28 cellular contexts compared by ENCODE assay signal in the genomic region with DNA sequence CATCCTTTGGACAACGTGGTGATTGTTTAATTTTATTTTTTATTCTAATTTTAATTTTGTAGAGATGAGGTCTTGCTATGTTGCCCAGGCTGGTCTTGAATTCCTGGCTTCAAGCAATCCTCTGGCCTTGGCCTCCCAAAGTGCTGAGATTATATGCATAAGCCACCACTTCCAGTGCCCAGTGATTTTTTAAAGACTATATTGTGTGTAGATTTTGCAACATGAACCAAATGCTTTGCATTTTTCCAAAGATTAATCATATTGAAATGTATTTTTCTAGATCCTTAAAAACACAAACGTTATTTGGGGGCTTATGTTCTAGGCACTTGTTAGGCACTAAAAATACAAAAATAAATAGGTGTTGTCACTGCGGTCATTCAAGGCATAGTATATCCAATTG.
"Had no signal": no experiment of that assay in that cellular context is flagged by ENCODE, and none has a peak within 500 bp of the region (broad histone marks: within the 10 kb centered on the region; RNA-seq: fewer than 3 reads in every experiment).

No MANE protein-coding gene starts in this region.

- H3K9me3 ChIP-seq: esophagus muscularis mucosa, left lung, pancreas, right lobe of liver, suprapubic skin, transverse colon, upper lobe of right lung, uterus had no signal

- DNase-seq: dermis blood vessel endothelial cell; effector memory CD4-positive, alpha-beta T cell; hypothalamus; immature natural killer cell; left lung; mammary epithelial cell; mesendoderm; midbrain; naive thymus-derived CD4-positive, alpha-beta T cell; nucleus accumbens; pancreas; right lobe of liver; stimulated activated CD4-positive, alpha-beta T cell treated with anti-CD3 and anti-CD28 coated beads, Interleukin-12 subunit alpha, Interleukin-12 subunit beta, amount 100 ng/mL, for 4 hours; stimulated activated CD4-positive, alpha-beta T cell treated with anti-CD3 and anti-CD28 coated beads, Interleukin-1b, Interleukin-23, amount 100 ng/mL, for 48 hours; stimulated activated CD4-positive, alpha-beta T cell treated with anti-CD3 and anti-CD28 coated beads, Interleukin-4, amount 100 ng/mL, for 1 hour; stimulated activated CD8-positive, alpha-beta memory T cell treated with anti-CD3 and anti-CD28 coated beads, Interleukin-4, amount 100 ng/mL, for 48 hours; stimulated activated naive CD4-positive, alpha-beta T cell; stimulated activated naive CD8-positive, alpha-beta T cell treated with anti-CD3 and anti-CD28 coated beads, Interleukin-15, amount 100 ng/mL, for 72 hours; transverse colon; upper lobe of right lung; uterus had no signal

- H3K4me3 ChIP-seq: coronary artery, esophagus muscularis mucosa, left lung, pancreas, right lobe of liver, smooth muscle cell, suprapubic skin, transverse colon, upper lobe of right lung, uterus had no signal

- H3K36me3 ChIP-seq: esophagus muscularis mucosa, left lung, pancreas, right lobe of liver, suprapubic skin, transverse colon, upper lobe of right lung, uterus had no signal

- ATAC-seq: left lung; naive thymus-derived CD4-positive, alpha-beta T cell; pancreas; right lobe of liver; stimulated activated naive CD8-positive, alpha-beta T cell treated with anti-CD3 and anti-CD28 coated beads, Interleukin-15, amount 100 ng/mL, for 72 hours; upper lobe of right lung had no signal

- H3K4me1 ChIP-seq: left lung, right lobe of liver, transverse colon, upper lobe of right lung had no signal

- H3K27ac ChIP-seq: coronary artery, esophagus muscularis mucosa, left lung, pancreas, right lobe of liver, suprapubic skin, transverse colon, upper lobe of right lung, uterus had no signal

- FAIRE-seq: endothelial cell of umbilical vein, frontal cortex, keratinocyte, pancreas had no signal

- H3K27me3 ChIP-seq: esophagus muscularis mucosa, left lung, pancreas, right lobe of liver, suprapubic skin, transverse colon, upper lobe of right lung, uterus had no signal

- H3K4me2 ChIP-seq: smooth muscle cell had no signal
